ENCODE assay signal across 1 cellular context in the genomic region with DNA sequence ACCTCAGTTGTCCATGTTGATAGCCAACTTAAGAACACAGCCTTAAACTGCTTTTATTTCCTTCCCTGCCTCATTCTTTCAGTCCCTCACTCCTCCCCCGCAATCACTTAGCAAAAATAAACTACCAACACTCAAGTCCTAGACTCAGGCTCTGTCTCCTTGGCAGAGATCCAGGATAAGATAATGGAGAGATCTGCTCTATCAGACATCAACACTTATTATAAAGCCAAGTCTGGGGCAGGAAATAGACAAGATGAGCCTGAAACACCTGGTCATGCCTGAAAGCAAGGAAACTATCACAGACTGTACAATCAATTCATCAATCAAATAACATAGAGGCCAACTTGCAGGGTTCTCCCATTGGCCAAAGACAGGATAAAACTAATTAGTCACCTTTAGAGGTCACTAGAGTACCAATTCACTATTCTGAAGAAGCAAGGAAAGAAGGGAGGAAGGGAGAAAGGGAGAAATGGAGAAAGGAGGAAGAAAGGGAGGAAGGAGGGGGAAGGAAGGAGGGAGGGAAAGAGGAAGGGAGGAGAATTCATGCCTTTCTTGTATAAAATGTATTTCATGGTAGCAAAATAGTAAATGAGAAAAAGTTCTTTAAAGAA.
TF ChIP-seq lines count a peak whose summit lies in the region.

No MANE protein-coding gene starts in this region.

TF ChIP-seq in K562, 482 proteins besides CTCF, POLR2A, EP300 and RAD21 (continued from another document):
- TF ChIP-seq, protein P1, sequence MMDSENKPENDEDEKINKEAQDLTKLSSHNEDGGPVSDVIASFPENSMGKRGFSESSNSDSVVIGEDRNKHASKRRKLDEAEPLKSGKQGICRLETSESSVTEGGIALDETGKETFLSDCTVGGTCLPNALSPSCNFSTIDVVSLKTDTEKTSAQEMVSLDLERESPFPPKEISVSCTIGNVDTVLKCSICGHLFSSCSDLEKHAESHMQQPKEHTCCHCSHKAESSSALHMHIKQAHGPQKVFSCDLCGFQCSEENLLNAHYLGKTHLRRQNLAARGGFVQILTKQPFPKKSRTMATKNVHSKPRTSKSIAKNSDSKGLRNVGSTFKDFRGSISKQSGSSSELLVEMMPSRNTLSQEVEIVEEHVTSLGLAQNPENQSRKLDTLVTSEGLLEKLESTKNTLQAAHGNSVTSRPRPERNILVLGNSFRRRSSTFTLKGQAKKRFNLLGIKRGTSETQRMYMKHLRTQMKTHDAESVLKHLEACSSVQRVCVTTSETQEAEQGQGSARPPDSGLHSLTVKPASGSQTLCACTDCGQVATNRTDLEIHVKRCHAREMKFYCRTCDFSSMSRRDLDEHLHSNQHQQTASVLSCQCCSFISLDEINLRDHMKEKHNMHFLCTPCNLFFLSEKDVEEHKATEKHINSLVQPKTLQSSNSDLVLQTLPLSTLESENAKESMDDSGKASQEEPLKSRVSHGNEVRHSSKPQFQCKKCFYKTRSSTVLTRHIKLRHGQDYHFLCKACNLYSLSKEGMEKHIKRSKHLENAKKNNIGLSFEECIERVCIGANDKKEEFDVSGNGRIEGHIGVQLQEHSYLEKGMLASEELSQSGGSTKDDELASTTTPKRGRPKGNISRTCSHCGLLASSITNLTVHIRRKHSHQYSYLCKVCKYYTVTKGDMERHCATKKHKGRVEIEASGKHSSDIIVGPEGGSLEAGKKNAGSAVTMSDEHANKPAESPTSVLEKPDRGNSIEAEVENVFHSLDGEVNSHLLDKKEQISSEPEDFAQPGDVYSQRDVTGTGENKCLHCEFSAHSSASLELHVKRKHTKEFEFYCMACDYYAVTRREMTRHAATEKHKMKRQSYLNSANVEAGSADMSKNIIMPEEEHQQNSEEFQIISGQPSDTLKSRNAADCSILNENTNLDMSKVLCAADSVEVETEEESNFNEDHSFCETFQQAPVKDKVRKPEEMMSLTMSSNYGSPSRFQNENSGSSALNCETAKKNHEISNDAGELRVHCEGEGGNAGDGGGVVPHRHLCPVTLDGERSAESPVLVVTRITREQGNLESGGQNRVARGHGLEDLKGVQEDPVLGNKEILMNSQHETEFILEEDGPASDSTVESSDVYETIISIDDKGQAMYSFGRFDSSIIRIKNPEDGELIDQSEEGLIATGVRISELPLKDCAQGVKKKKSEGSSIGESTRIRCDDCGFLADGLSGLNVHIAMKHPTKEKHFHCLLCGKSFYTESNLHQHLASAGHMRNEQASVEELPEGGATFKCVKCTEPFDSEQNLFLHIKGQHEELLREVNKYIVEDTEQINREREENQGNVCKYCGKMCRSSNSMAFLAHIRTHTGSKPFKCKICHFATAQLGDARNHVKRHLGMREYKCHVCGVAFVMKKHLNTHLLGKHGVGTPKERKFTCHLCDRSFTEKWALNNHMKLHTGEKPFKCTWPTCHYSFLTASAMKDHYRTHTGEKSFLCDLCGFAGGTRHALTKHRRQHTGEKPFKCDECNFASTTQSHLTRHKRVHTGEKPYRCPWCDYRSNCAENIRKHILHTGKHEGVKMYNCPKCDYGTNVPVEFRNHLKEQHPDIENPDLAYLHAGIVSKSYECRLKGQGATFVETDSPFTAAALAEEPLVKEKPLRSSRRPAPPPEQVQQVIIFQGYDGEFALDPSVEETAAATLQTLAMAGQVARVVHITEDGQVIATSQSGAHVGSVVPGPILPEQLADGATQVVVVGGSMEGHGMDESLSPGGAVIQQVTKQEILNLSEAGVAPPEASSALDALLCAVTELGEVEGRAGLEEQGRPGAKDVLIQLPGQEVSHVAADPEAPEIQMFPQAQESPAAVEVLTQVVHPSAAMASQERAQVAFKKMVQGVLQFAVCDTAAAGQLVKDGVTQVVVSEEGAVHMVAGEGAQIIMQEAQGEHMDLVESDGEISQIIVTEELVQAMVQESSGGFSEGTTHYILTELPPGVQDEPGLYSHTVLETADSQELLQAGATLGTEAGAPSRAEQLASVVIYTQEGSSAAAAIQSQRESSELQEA (IDR thresholded peaks at IDR 0.05; ENCODE audit: low read depth) = no peak
- no peak for TF ChIP-seq NRF1 (conservative IDR thresholded peaks at IDR 0.05 in 1 of 2, IDR thresholded peaks at IDR 0.05 in 1 of 2)
- TF ChIP-seq, protein P2, sequence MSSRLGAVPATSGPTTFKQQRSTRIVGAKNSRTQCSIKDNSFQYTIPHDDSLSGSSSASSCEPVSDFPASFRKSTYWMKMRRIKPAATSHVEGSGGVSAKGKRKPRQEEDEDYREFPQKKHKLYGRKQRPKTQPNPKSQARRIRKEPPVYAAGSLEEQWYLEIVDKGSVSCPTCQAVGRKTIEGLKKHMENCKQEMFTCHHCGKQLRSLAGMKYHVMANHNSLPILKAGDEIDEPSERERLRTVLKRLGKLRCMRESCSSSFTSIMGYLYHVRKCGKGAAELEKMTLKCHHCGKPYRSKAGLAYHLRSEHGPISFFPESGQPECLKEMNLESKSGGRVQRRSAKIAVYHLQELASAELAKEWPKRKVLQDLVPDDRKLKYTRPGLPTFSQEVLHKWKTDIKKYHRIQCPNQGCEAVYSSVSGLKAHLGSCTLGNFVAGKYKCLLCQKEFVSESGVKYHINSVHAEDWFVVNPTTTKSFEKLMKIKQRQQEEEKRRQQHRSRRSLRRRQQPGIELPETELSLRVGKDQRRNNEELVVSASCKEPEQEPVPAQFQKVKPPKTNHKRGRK (tag; IDR thresholded peaks at IDR 0.05) = 0 out of 2 replicates have a peak, but pooled peaks have one; percentile 47
TF ChIP-seq in K562: peak in this region for 2.
